Comparison of ENCODE assay signal across 8 cellular contexts in the genomic region with DNA sequence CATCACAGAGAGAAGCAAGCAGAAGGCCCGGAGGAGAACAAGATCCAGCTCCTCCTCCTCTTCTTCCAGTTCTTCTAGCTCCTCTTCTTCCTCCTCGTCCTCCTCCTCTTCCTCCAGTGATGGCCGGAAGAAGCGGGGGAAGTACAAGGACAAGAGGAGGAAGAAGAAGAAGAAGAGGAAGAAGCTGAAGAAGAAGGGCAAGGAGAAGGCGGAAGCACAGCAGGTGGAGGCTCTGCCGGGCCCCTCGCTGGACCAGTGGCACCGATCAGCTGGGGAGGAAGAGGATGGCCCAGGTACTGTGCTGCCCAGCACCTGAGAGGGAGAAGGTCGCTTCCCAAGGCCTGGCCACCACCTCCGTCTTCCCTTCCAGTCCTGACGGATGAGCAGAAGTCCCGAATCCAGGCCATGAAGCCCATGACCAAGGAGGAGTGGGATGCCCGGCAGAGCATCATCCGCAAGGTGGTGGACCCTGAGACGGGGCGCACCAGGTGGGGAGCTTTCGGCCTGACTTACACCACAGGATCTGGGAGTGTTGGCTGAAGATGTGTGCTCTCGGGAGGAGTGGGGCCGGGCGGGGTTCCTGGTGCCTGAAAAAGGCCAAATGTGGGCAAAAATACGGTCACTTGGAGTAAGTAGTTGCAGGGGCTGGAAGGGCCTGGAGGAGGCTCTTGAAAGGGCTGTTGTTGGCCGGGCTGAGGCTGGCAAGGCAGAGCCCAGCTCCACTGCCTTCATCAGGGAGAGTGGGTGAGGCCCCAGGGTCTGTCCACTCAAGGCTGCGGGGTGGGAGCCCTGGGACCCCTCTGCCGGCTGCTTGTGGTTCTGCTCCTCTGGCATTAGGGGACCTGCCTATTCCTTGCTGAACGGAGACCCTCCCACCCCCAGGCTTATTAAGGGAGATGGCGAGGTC. TPM values are rescaled to one million over a fixed set of nuclear protein-coding genes. Genes with fewer than 3 reads are reported as not detected.
DNase-seq lines count a peak whose midpoint lies in the region; ATAC-seq, FAIRE-seq and TF ChIP-seq lines count a peak whose summit lies in the region.

No MANE protein-coding gene starts in this region.

- CTCF ChIA-PET in AG04450 (lab: Charles Lee) (interaction anchor here (0.8 to 4.9 kb wide), 2 partner anchors 60 to 256 kb away, joined by 3 to 39 read pairs; no protein-coding TSS in a partner anchor), MCF 10A (lab: Yijun Ruan, JAX) (interaction anchor here (0.6 to 1.0 kb wide), 2 partner anchors 20 to 167 kb away, joined by 3 read pairs; no protein-coding TSS in a partner anchor)

- DNase-seq in AG04450 (ENCODE audit: low read depth, low spot score) (no peak), MCF 10A (ENCODE audit: unreplicated experiment) (no peak), RCC 7860 (ENCODE audit: low spot score) (no peak), urothelium cell line (ENCODE audit: low spot score) (no peak)

- H3K27ac ChIP-seq in AG04450 (ENCODE audit: low read depth, low read length) (peak overlapping the region; percentile 2), KMS-11 (no peak overlapping the region), mucosa of rectum (ENCODE audit: low read depth in 2 of 2, low read length in 2 of 2) (no peak overlapping the region)

- H3K4me2 ChIP-seq in KMS-11 = peak overlapping the region; percentile 68

- H3K36me3 ChIP-seq in KMS-11 (ENCODE audit: insufficient read depth) (no peaks in the 10 kb centered on the region), mucosa of rectum (ENCODE audit: control insufficient read depth in 2 of 2, insufficient read depth in 2 of 2, low read length in 2 of 2) (peaks cover 0 to 10% of the 10 kb centered on the region in 2 donors)

- H3K9me3 ChIP-seq in AG04450 (ENCODE audit: control insufficient read depth, insufficient read depth, low read length) (no peaks in the 10 kb centered on the region; the same call in 1 of the 2 replicates), mucosa of rectum (ENCODE audit: control insufficient read depth in 2 of 2, low read length in 2 of 2) (no peaks in the 10 kb centered on the region)

- BruUV-seq in MCF 10A (replicated peaks; lab: Mats Ljungman, UMichigan) = no TSS peak

- no peak for ATAC-seq in HG03025 (IDR thresholded peaks at IDR 0.05; ENCODE audit: low FRiP score, unreplicated experiment)
- no peak for ATAC-seq in activated CD4-positive, CD25-positive, alpha-beta regulatory T cell treated with anti-CD3 and anti-CD28 coated beads, Interleukin-2, amount 50 U/mL, for 24 hours

- H3K79me2 ChIP-seq in KMS-11 (ENCODE audit: insufficient read depth, low read depth) = no peaks in the 10 kb centered on the region

- H3K9ac ChIP-seq in KMS-11 (peak overlapping the region; percentile 71; the same call in 1 of the 2 replicates), mucosa of rectum (ENCODE audit: low read depth in 1 of 2, low read length in 2 of 2) (peak overlapping the region; percentile 74 to 82)

- H3K4me1 ChIP-seq in KMS-11 (ENCODE audit: low read depth, poor library complexity, severe bottlenecking) = no peaks in the 10 kb centered on the region
- H3K4me1 ChIP-seq in mucosa of rectum (ENCODE audit: control insufficient read depth in 2 of 2, insufficient read depth in 2 of 2, low read length in 2 of 2) = peaks cover 25 to 40% of the 10 kb centered on the region in 2 donors

- FAIRE-seq in RCC 7860 (lab: Jason Lieb, UNC) = no peak
- FAIRE-seq in urothelium cell line (lab: Jason Lieb, UNC) = no peak

- peak overlapping the region; percentile 85 for H3K4me3 Mint-ChIP-seq in MCF 10A (ENCODE audit: unreplicated experiment)

- H3K36me3 Mint-ChIP-seq in MCF 10A (ENCODE audit: insufficient read depth, unreplicated experiment) = peaks cover 28% of the 10 kb centered on the region

- peak overlapping the region; percentile 67 for H3K27ac Mint-ChIP-seq in MCF 10A (ENCODE audit: low read depth, unreplicated experiment)

- TF ChIP-seq CTCF in AG04450 (IDR thresholded peaks at IDR 0.05; ENCODE audit: low read depth, low read length) (no peak), KMS-11 (conservative IDR thresholded peaks at IDR 0.05; ENCODE audit: low read depth, low read length) (no peak), MCF 10A (IDR thresholded peaks at IDR 0.05; ENCODE audit: unreplicated experiment) (no peak)

- POLR2A ChIA-PET in AG04450 (lab: Yijun Ruan, JAX) (interaction anchor here (0.5 to 1.8 kb wide), 5 partner anchors 60 to 368 kb away, joined by 3 to 6 read pairs (median 3); a partner anchor contains a TSS), MCF 10A (lab: Yijun Ruan, JAX) (interaction anchor here (0.5 to 1.1 kb wide), 7 partner anchors 10 to 355 kb away, joined by 3 to 4 read pairs (median 4); a partner anchor contains a TSS)

- no peaks in the 10 kb centered on the region for H3K27me3 Mint-ChIP-seq in MCF 10A (ENCODE audit: insufficient read depth, unreplicated experiment)

- no peaks in the 10 kb centered on the region for H3K27me3 ChIP-seq in AG04450 (ENCODE audit: control insufficient read depth, insufficient read depth, low read length)
- no peaks in the 10 kb centered on the region for H3K27me3 ChIP-seq in KMS-11 (ENCODE audit: insufficient read depth, low read depth)
- H3K27me3 ChIP-seq in mucosa of rectum (ENCODE audit: control insufficient read depth in 2 of 2, insufficient read depth in 2 of 2, low read length in 2 of 2) = no peaks in the 10 kb centered on the region

- no peaks in the 10 kb centered on the region for H3K9me3 Mint-ChIP-seq in MCF 10A (ENCODE audit: unreplicated experiment)

- intact Hi-C loops in MCF 10A (cut with micrococcal nuclease) = loop anchor here (2.0 to 5.0 kb wide), 2 partner anchors 170 to 251 kb away; a partner anchor contains a TSS

- no peak overlapping the region for H2AFZ ChIP-seq in KMS-11 (ENCODE audit: low read depth)

- no peaks in the 10 kb centered on the region for H4K20me1 ChIP-seq in KMS-11 (ENCODE audit: insufficient read depth)

- H3K4me3 ChIP-seq in AG04450 (ENCODE audit: low read depth, low read length) (peak overlapping the region; percentile 90), KMS-11 (IDR thresholded peaks at IDR 0.05; ENCODE audit: insufficient read depth, low read depth, low read length) (no peak overlapping the region), mucosa of rectum (ENCODE audit: low read length in 2 of 2) (peak overlapping the region; percentile 84 to 85)

- H3K4me1 Mint-ChIP-seq in MCF 10A (ENCODE audit: insufficient read depth, unreplicated experiment) = peaks cover 10% of the 10 kb centered on the region

RNA-seq across cellular contexts. Expression of a gene that starts 1.4 kb away (rescaled TPM):
- polyA plus RNA-seq in AG04450 (2011; rRNA removed) = 185 and 209 TPM in 2 replicates
- 57.7 and 61.3 TPM in 2 replicates for polyA minus RNA-seq in AG04450 (2011; rRNA and poly(A)+ RNA removed)
- total RNA-seq in MCF 10A (2022) = 198 and 238 TPM in 2 replicates

RNA-seq across cellular contexts. Expression of a gene that starts 6.8 kb away (rescaled TPM):
- polyA plus RNA-seq in AG04450 (2011; rRNA removed) = 6.1 and 8.9 TPM in 2 replicates
- 7.3 and 8.0 TPM in 2 replicates for polyA minus RNA-seq in AG04450 (2011; rRNA and poly(A)+ RNA removed)
- total RNA-seq in MCF 10A (2022) = 17.5 and 22.5 TPM in 2 replicates

RNA-seq across cellular contexts. Expression of a gene that starts 15.6 kb away (rescaled TPM):
- polyA plus RNA-seq in AG04450 (2011; rRNA removed) = 3.4 and 5.0 TPM in 2 replicates
- polyA minus RNA-seq in AG04450 (2011; rRNA and poly(A)+ RNA removed) = 12.2 and 12.8 TPM in 2 replicates
- total RNA-seq in MCF 10A (2022) = 1.6 and 3.2 TPM in 2 replicates
